ENCODE assay signal across 13 cellular contexts in genomic region chr6:66993272-66993671, GRCh38.
"Had no signal": no experiment of that assay in that cellular context is flagged by ENCODE, and none has a peak within 500 bp of the region (broad histone marks: within the 10 kb centered on the region; RNA-seq: fewer than 3 reads in every experiment).

No MANE protein-coding gene starts in this region.

- DNase-seq: activated CD4-positive, alpha-beta T cell treated with anti-CD3 and anti-CD28 coated beads, Interleukin-2, amount 50 U/mL, for 48 hours; activated CD4-positive, CD25-positive, alpha-beta regulatory T cell treated with anti-CD3 and anti-CD28 coated beads, Interleukin-2, amount 50 U/mL, for 72 hours; activated effector memory CD4-positive, alpha-beta T cell treated with anti-CD3 and anti-CD28 coated beads, Interleukin-2, amount 50 U/mL, for 16 hours; activated T-cell treated with anti-CD3 and anti-CD28 coated beads, Interleukin-2, amount 50 U/mL, for 4 hours; amygdala; endodermal cell; erythroblast; immature natural killer cell; left cardiac atrium; naive thymus-derived CD8-positive, alpha-beta T cell; small intestine; uterus had no signal

- H3K27ac ChIP-seq: right atrium auricular region, uterus had no signal

- H3K4me3 ChIP-seq: right atrium auricular region, uterus had no signal

- H3K4me1 ChIP-seq: right atrium auricular region, uterus had no signal

- H3K36me3 ChIP-seq: right atrium auricular region, uterus had no signal

- H3K27me3 ChIP-seq: right atrium auricular region, uterus had no signal
